ENCODE assay signal across 8 cellular contexts in the genomic region with DNA sequence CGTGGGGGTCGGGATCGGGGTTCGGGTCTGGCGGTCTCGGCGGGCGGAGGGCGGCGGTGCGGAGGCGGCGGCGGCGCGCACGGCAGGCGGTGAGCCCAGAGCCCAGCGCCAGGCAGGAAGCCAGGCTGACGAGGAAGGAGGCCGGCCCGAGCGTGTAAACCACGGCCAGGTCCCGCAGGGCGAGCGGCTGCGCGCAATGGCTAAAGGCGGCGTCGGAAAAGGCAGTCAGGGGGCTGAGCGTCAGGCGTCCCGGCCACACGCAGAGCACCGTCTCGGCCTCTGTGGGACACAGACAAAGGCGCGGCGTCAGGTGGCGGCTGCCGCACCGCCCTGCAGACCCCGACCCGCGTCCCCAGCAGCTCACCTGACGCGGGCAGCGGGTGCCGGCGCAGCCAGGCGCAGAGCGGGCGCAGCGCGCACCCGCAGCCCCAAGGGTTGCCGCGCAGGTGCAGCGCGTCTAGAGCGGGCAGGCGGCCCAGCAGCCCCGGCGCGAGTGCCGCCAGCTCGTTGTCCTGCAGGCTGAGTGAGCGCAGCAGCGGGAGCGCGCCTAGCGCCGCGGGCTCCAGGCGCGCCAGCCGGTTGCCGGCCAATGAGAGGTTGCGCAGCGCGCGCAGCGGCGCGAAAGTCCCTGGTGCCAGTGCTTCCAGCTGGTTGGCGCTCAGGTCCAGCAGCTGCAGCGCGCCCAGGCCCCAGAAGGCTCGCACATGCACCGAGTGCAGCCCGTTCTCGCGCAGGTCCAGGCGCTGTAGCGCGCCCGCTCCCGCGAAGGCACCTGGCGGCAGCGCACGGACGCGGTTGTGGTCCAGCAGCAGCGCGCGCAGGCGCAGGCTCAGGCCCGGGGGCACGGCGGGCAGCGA. TPM values are rescaled to one million over a fixed set of nuclear protein-coding genes. Genes with fewer than 3 reads are reported as not detected.
DNase-seq lines count a peak whose midpoint lies in the region; ATAC-seq and TF ChIP-seq lines count a peak whose summit lies in the region.

No MANE protein-coding gene starts in this region.

- peak overlapping the region; percentile 11 to 48 for H3K4me3 ChIP-seq in right atrium auricular region
- peak overlapping the region in 5 of 7 experiments; percentile 2 to 34 (median 21) for H3K4me3 ChIP-seq in skin epidermis

- peak; percentile 37 for ATAC-seq in activated CD8-positive, alpha-beta T cell treated with anti-CD3 and anti-CD28 coated beads, Interleukin-2, amount 10 ng/mL, durations not matched to agents 7 days and 5 days
- ATAC-seq in GM21423 (IDR thresholded peaks at IDR 0.05; ENCODE audit: unreplicated experiment) = no peak

- no peak overlapping the region for H3K27ac Mint-ChIP-seq in activated CD8-positive, alpha-beta T cell treated with anti-CD3 and anti-CD28 coated beads, Interleukin-2, amount 10 ng/mL, durations not matched to agents 7 days and 5 days

- H3K9me3 ChIP-seq in right atrium auricular region = no peaks in the 10 kb centered on the region

- CTCF ChIA-PET in activated CD8-positive, alpha-beta T cell treated with anti-CD3 and anti-CD28 coated beads, Interleukin-2, amount 10 ng/mL, durations not matched to agents 7 days and 5 days (lab: Charles Lee) = no interaction called here

- TF ChIP-seq CTCF in right atrium auricular region (IDR thresholded peaks at IDR 0.05) = no peak

- no peaks in the 10 kb centered on the region for H3K36me3 ChIP-seq in right atrium auricular region

- H3K4me3 Mint-ChIP-seq in activated CD8-positive, alpha-beta T cell treated with anti-CD3 and anti-CD28 coated beads, Interleukin-2, amount 10 ng/mL, durations not matched to agents 7 days and 5 days = peak overlapping the region; percentile 31

- peaks cover 40% of the 10 kb centered on the region for H3K27me3 Mint-ChIP-seq in activated CD8-positive, alpha-beta T cell treated with anti-CD3 and anti-CD28 coated beads, Interleukin-2, amount 10 ng/mL, durations not matched to agents 7 days and 5 days (ENCODE audit: low read depth)

- H3K4me1 Mint-ChIP-seq in activated CD8-positive, alpha-beta T cell treated with anti-CD3 and anti-CD28 coated beads, Interleukin-2, amount 10 ng/mL, durations not matched to agents 7 days and 5 days (ENCODE audit: low read depth) = peaks cover 3% of the 10 kb centered on the region

- H3K4me1 ChIP-seq in right atrium auricular region = peaks cover 0 to 35% of the 10 kb centered on the region in 2 donors

- POLR2A ChIA-PET in activated CD8-positive, alpha-beta T cell treated with anti-CD3 and anti-CD28 coated beads, Interleukin-2, amount 10 ng/mL, durations not matched to agents 7 days and 5 days (lab: Charles Lee) = interaction anchor here (0.6 to 1.1 kb wide), 3 partner anchors 12 to 71 kb away, joined by 3 read pairs; a partner anchor contains a TSS

- peaks cover 33 to 45% of the 10 kb centered on the region in 2 donors for H3K27me3 ChIP-seq in right atrium auricular region

- H3K9me3 Mint-ChIP-seq in activated CD8-positive, alpha-beta T cell treated with anti-CD3 and anti-CD28 coated beads, Interleukin-2, amount 10 ng/mL, durations not matched to agents 7 days and 5 days (ENCODE audit: insufficient read depth) = no peaks in the 10 kb centered on the region

- peak; percentile 38 for DNase-seq in stimulated activated CD4-positive, alpha-beta T cell treated with anti-CD3 and anti-CD28 coated beads, Interleukin-15, amount 100 ng/mL, for 24 hours
- no peak for DNase-seq in stimulated activated CD4-positive, alpha-beta T cell treated with anti-CD3 and anti-CD28 coated beads, Interleukin-4, amount 100 ng/mL, for 24 hours
- DNase-seq in NCI-H2081 (lab: John Stamatoyannopoulos, UW) (peak; percentile 85 to 95), right atrium auricular region (ENCODE audit: low spot score) (no peak), kidney glomerular epithelial cell (lab: John Stamatoyannopoulos, UW) (no peak)
- no peak for DNase-seq in activated CD8-positive, alpha-beta T cell treated with anti-CD3 and anti-CD28 coated beads, Interleukin-2, amount 10 ng/mL, durations not matched to agents 7 days and 5 days

- H3K27ac ChIP-seq in right atrium auricular region (no peak overlapping the region), skin epidermis (peak overlapping the region in 2 of 21 experiments; percentile 35 to 46)

- no peaks in the 10 kb centered on the region for H3K36me3 Mint-ChIP-seq in activated CD8-positive, alpha-beta T cell treated with anti-CD3 and anti-CD28 coated beads, Interleukin-2, amount 10 ng/mL, durations not matched to agents 7 days and 5 days (ENCODE audit: low read depth)

RNA-seq across cellular contexts. Expression of a gene that starts 0.7 kb away (rescaled TPM):
- not detected for total RNA-seq in activated CD8-positive, alpha-beta T cell treated with anti-CD3 and anti-CD28 coated beads, Interleukin-2, amount 10 ng/mL, durations not matched to agents 7 days and 5 days
- total RNA-seq in right atrium auricular region = not detected

RNA-seq across cellular contexts. Expression of a gene that starts 2.7 kb away (rescaled TPM):
- total RNA-seq in activated CD8-positive, alpha-beta T cell treated with anti-CD3 and anti-CD28 coated beads, Interleukin-2, amount 10 ng/mL, durations not matched to agents 7 days and 5 days = under 1 TPM; 0.29 to 0.32 TPM
- total RNA-seq in right atrium auricular region = not detected

RNA-seq across cellular contexts. Expression of a gene that starts 19.2 kb away (rescaled TPM):
- total RNA-seq in activated CD8-positive, alpha-beta T cell treated with anti-CD3 and anti-CD28 coated beads, Interleukin-2, amount 10 ng/mL, durations not matched to agents 7 days and 5 days = 10 to 100 TPM; 60.2 to 64.1 TPM
- 10 to 100 TPM; 10.8 to 12.1 TPM for total RNA-seq in right atrium auricular region

RNA-seq across cellular contexts. Expression of a gene that starts 19.3 kb away (rescaled TPM):
- 10 to 100 TPM; 88.2 to 90.0 TPM for total RNA-seq in activated CD8-positive, alpha-beta T cell treated with anti-CD3 and anti-CD28 coated beads, Interleukin-2, amount 10 ng/mL, durations not matched to agents 7 days and 5 days
- 10 to 100 TPM; 67.1 to 72.0 TPM for total RNA-seq in right atrium auricular region

RNA-seq across cellular contexts. Expression of a gene that starts 30.2 kb away (rescaled TPM):
- total RNA-seq in activated CD8-positive, alpha-beta T cell treated with anti-CD3 and anti-CD28 coated beads, Interleukin-2, amount 10 ng/mL, durations not matched to agents 7 days and 5 days = not detected
- not detected for total RNA-seq in right atrium auricular region

Comparison
In these comparisons a context has a peak if more than half of its experiments do, and no peak if none do; other contexts are left out.
1. DNase-seq: peak in stimulated activated CD4-positive, alpha-beta T cell treated with anti-CD3 and anti-CD28 coated beads, Interleukin-15, amount 100 ng/mL, for 24 hours (single experiment) and NCI-H2081 (2 of 2); none in stimulated activated CD4-positive, alpha-beta T cell treated with anti-CD3 and anti-CD28 coated beads, Interleukin-4, amount 100 ng/mL, for 24 hours (single experiment), activated CD8-positive, alpha-beta T cell treated with anti-CD3 and anti-CD28 coated beads, Interleukin-2, amount 10 ng/mL, durations not matched to agents 7 days and 5 days (single experiment), right atrium auricular region (single experiment) and kidney glomerular epithelial cell (single experiment).
2. RNA of a gene that starts 19.2 kb away (total RNA-seq): 60.2 to 64.1 TPM in activated CD8-positive, alpha-beta T cell treated with anti-CD3 and anti-CD28 coated beads, Interleukin-2, amount 10 ng/mL, durations not matched to agents 7 days and 5 days; 10.8 to 12.1 TPM in right atrium auricular region; every median in the first group is over 4 times any median in the second.